In the genomic region with DNA sequence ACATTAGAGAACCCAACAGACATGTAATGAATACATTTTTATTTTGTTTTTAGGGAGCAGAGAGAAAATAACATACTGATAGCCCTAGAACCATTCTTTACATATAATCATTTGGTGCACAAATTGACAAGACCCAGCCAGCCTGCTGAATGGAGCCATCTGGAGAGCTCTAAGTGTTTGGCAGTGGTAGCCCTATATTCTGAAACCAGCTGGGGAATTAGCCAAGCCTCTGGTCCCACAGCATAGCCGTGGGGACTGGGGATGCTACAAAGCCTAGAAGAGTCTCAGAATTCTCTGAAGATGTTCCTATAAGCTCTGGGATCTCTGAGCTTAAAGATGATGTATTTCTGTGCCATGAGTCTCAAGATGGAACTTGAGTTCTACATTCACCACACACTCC, we compare ENCODE assay signal across 24 cellular contexts.
"Had no signal": no experiment of that assay in that cellular context is flagged by ENCODE, and none has a peak within 500 bp of the region (broad histone marks: within the 10 kb centered on the region; RNA-seq: fewer than 3 reads in every experiment).

No MANE protein-coding gene starts in this region.

- H3K4me3 ChIP-seq: adrenal gland, body of pancreas, breast epithelium, MG63, SJSA1 had no signal

- DNase-seq: activated CD4-positive, alpha-beta T cell treated with anti-CD3 and anti-CD28 coated beads, Interleukin-2, amount 10 ng/mL, durations not matched to agents 24 days and 14 days; activated CD4-positive, alpha-beta T cell treated with anti-CD3 and anti-CD28 coated beads, Interleukin-2, amount 50 U/mL, for 4 hours; activated CD8-positive, alpha-beta T cell treated with anti-CD3 and anti-CD28 coated beads, Interleukin-2, amount 10 ng/mL, durations not matched to agents 7 days and 5 days; activated gamma-delta T cell treated with Interleukin-2 at 50 U/mL for 16 hours; activated naive CD4-positive, alpha-beta T cell treated with anti-CD3 and anti-CD28 coated beads for 36 hours; activated T-cell treated with anti-CD3 and anti-CD28 coated beads, Interleukin-2, amount 50 U/mL, for 24 hours; adrenal gland; body of pancreas; Kasumi-1; KG1; MG63; NCI-H1048; NCI-H1105 treated with DMSO at 0.1 percent for 48 hours; NCI-H1436; NCI-H1694; NCI-H1930; NCI-H2081 treated with DMSO at 0.1 percent for 48 hours; NCI-H524; SHP77 treated with DMSO at 0.1 percent for 48 hours; SK-N-SH had no signal

- H3K27me3 ChIP-seq: adrenal gland, body of pancreas, breast epithelium, MG63, SJSA1 had no signal

- H3K9me3 ChIP-seq: adrenal gland, body of pancreas, breast epithelium, MG63, SJSA1, SK-N-SH had no signal

- H3K27ac ChIP-seq: adrenal gland, breast epithelium, SJSA1 had no signal

- ATAC-seq: activated CD8-positive, alpha-beta T cell treated with anti-CD3 and anti-CD28 coated beads, Interleukin-2, amount 10 ng/mL, durations not matched to agents 7 days and 5 days; activated naive CD4-positive, alpha-beta T cell treated with anti-CD3 and anti-CD28 coated beads, Interleukin-2, amount 50 U/mL, for 72 hours; body of pancreas; Panc1 had no signal

- H3K9ac ChIP-seq: SK-N-SH had no signal

- H3K4me1 ChIP-seq: adrenal gland, body of pancreas, breast epithelium, SJSA1 had no signal

- H3K36me3 ChIP-seq: adrenal gland, breast epithelium, MG63, SJSA1 had no signal

- H3K4me2 ChIP-seq: SK-N-SH had no signal
